8 cellular contexts compared by ENCODE assay signal in the genomic region with DNA sequence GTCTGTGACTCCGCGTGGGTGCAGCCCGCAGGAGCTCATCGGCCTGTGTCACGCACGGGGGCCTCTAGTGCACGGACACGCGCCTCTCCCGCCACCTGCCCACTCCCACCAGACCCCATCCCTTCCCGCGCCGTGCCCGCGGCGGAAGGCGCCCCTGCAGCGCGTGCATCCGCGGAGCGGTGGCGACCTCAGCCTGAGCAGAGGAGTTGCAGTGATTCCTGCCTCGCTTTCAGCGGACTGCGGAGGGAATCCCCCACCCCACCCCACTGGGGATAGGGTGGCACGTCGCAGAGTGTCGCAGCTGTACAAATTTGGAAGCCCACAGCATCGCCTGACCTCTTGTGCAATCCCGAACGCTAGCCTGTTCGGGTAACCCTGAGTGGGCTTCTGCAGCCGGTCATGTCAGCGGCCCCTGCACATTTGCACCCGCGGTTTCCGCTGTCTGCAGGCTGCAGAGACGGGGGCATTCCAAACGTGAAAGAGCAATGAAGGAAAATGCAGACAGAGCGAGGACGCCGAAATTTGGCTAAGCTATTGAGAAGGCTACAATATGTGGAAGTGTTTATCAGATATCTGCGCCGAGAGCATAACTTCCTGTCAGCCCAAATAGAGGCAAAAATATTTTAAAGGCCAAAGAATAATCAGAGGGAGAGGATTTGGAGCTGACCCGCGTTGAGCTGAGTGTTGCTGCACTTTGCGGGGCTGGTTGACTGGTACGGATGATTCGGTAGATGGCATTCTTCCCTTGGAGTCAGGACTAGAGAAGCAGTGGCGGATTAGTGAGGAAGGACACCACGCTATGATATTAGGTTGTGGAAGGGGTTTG. TPM values are rescaled to one million over a fixed set of nuclear protein-coding genes. Genes with fewer than 3 reads are reported as not detected.
A peak's percentile ranks its signal among the peaks of the same experiment; 100 is the strongest.
DNase-seq lines count a peak whose midpoint lies in the region; ATAC-seq lines count a peak whose summit lies in the region.

No MANE protein-coding gene starts in this region.

- peak in 3 of 5 donors; percentile 6 to 42 (median 11) for DNase-seq in CD8-positive, alpha-beta memory T cell
- DNase-seq in activated CD8-positive, alpha-beta memory T cell treated with anti-CD3 and anti-CD28 coated beads, Interleukin-2, amount 50 U/mL, for 48 hours, result peak; percentile 53
- DNase-seq in Right ventricle myocardium superior (peak; percentile 30), occipital lobe (lab: John Stamatoyannopoulos, UW) (peak; percentile 67), H4 (ENCODE audit: low spot score) (no peak)

- H3K27me3 ChIP-seq in CD8-positive, alpha-beta memory T cell (ENCODE audit: insufficient read depth, low read length, poor library complexity, severe bottlenecking), result peaks cover 11% of the 10 kb centered on the region

- POLR2A ChIA-PET in CD8-positive, alpha-beta memory T cell (lab: Charles Lee), result no interaction called here

- H3K36me3 ChIP-seq in CD8-positive, alpha-beta memory T cell (ENCODE audit: insufficient read depth, low read length), result no peaks in the 10 kb centered on the region

- peak overlapping the region; percentile 59 to 88 (median 78) for H3K4me3 Mint-ChIP-seq in CD8-positive, alpha-beta memory T cell
- H3K4me3 Mint-ChIP-seq in IgD-negative memory B cell, result peak overlapping the region; percentile 46 to 88 (median 85)

- H3K4me1 ChIP-seq in CD8-positive, alpha-beta memory T cell (ENCODE audit: insufficient read depth, low read length), result no peaks in the 10 kb centered on the region

- ATAC-seq in GM21360 (IDR thresholded peaks at IDR 0.05; ENCODE audit: unreplicated experiment) (peak; percentile 22), Right ventricle myocardium superior (ENCODE audit: poor library complexity) (peak; percentile 23), GM18867 (IDR thresholded peaks at IDR 0.05; ENCODE audit: unreplicated experiment) (no peak)

- peaks cover 0 to under 1% (median 0%) of the 10 kb centered on the region in 3 donors for H3K36me3 Mint-ChIP-seq in CD8-positive, alpha-beta memory T cell
- H3K36me3 Mint-ChIP-seq in IgD-negative memory B cell, result no peaks in the 10 kb centered on the region

- H3K27ac Mint-ChIP-seq in CD8-positive, alpha-beta memory T cell, result no peak overlapping the region
- peak overlapping the region in 2 of 3 donors; percentile 6 to 47 for H3K27ac Mint-ChIP-seq in IgD-negative memory B cell

- H3K27me3 Mint-ChIP-seq in CD8-positive, alpha-beta memory T cell, result peaks cover 31 to 57% of the 10 kb centered on the region in 2 donors
- peaks cover 28% of the 10 kb centered on the region for H3K27me3 Mint-ChIP-seq in IgD-negative memory B cell

- H3K4me1 Mint-ChIP-seq in CD8-positive, alpha-beta memory T cell, result peaks cover 12 to 18% (median 17%) of the 10 kb centered on the region in 3 donors
- peaks cover 7 to 13% (median 9%) of the 10 kb centered on the region in 3 donors for H3K4me1 Mint-ChIP-seq in IgD-negative memory B cell

- no peaks in the 10 kb centered on the region for H3K9me3 ChIP-seq in CD8-positive, alpha-beta memory T cell (ENCODE audit: low read length)

- CTCF ChIA-PET in CD8-positive, alpha-beta memory T cell (lab: Charles Lee), result no interaction called here

- intact Hi-C loops in Right ventricle myocardium superior (cut with DNase I), result no loop called here

- H3K27ac ChIP-seq in CD8-positive, alpha-beta memory T cell (ENCODE audit: low read depth, low read length), result no peak overlapping the region

- peaks cover 0 to 2% (median 0%) of the 10 kb centered on the region in 5 donors for H3K9me3 Mint-ChIP-seq in CD8-positive, alpha-beta memory T cell
- H3K9me3 Mint-ChIP-seq in IgD-negative memory B cell, result peaks cover 0 to 1% (median 0%) of the 10 kb centered on the region in 3 donors

- peak overlapping the region; percentile 42 for H3K4me3 ChIP-seq in CD8-positive, alpha-beta memory T cell (ENCODE audit: low read length)

RNA-seq across cellular contexts. Expression of a gene that starts 0.6 kb away (rescaled TPM):
- under 1 TPM in 1 of 2 experiments, not detected in 1; 0.09 TPM for total RNA-seq in CD8-positive, alpha-beta memory T cell
- not detected for polyA plus RNA-seq in CD8-positive, alpha-beta memory T cell
- polyA plus RNA-seq in IgD-negative memory B cell, result 0.51 TPM
- 0.38 TPM for total RNA-seq in Right ventricle myocardium superior
- total RNA-seq in occipital lobe, result 66.6 TPM
- 0.58 and 1.5 TPM in 2 replicates for total RNA-seq in H4 (2014; rRNA removed; shearing (Covaris generic))

Comparison
In these comparisons a context has a peak if more than half of its experiments do, and no peak if none do; other contexts are left out.
1. H3K27ac Mint-ChIP-seq: peak in IgD-negative memory B cell (2 of 3); none in CD8-positive, alpha-beta memory T cell (0 of 8).
2. RNA of a gene that starts 0.6 kb away (total RNA-seq): 66.6 TPM in occipital lobe (single experiment); 0.58 to 1.5 TPM in H4, 0.38 TPM in Right ventricle myocardium superior (single experiment) and 0.09 TPM in CD8-positive, alpha-beta memory T cell; every median in the first group is over 10 times any median in the second.